25 cellular contexts compared by ENCODE assay signal in genomic region chr5:148482196-148482595, GRCh38.
DNase-seq lines count a peak whose midpoint lies in the region; ATAC-seq, FAIRE-seq and TF ChIP-seq lines count a peak whose summit lies in the region.
"Had no signal": no experiment of that assay in that cellular context is flagged by ENCODE, and none has a peak within 500 bp of the region (broad histone marks: within the 10 kb centered on the region; RNA-seq: fewer than 3 reads in every experiment).

No MANE protein-coding gene starts in this region.

- CTCF ChIA-PET in H1 (lab: Charles Lee; ENCODE audit: partially characterized antibody): interaction anchor here (0.6 to 3.4 kb wide), 33 partner anchors 10 to 1711 kb away, joined by 3 to 31 read pairs (median 4); no protein-coding TSS in a partner anchor

- H2BK120ac ChIP-seq in H1 (replicated peaks; ENCODE audit: low read depth, low read length): no peak overlapping the region

- no peak overlapping the region; the same call in 1 of the 2 replicates for H2BK20ac ChIP-seq in H1 (ENCODE audit: low read length)

- POLR2A ChIA-PET in H1 (lab: Charles Lee; ENCODE audit: partially characterized antibody): no interaction called here

- no peaks in the 10 kb centered on the region for H3K79me2 ChIP-seq in GM23338 (replicated peaks; ENCODE audit: insufficient read depth)
- no peaks in the 10 kb centered on the region for H3K79me2 ChIP-seq in MM.1S (ENCODE audit: low read length)
- H3K79me2 ChIP-seq in H1 (ENCODE audit: control insufficient read depth in 1 of 2, insufficient read depth in 2 of 2, low read length in 2 of 2): no peaks in the 10 kb centered on the region

- no peaks in the 10 kb centered on the region for H3K36me3 Mint-ChIP-seq in GM23338 (ENCODE audit: low read depth)
- H3K36me3 Mint-ChIP-seq: activated CD8-positive, alpha-beta memory T cell treated with anti-CD3 and anti-CD28 coated beads, Interleukin-2, amount 10 ng/mL, durations not matched to agents 7 days and 5 days; activated naive CD8-positive, alpha-beta T cell treated with anti-CD3 and anti-CD28 coated beads for 36 hours; naive thymus-derived CD4-positive, alpha-beta T cell had no signal

- H3K4me3 ChIP-seq in GM23338 (no peak overlapping the region), MM.1S (ENCODE audit: low read length) (no peak overlapping the region), H1 (ENCODE audit: extremely low read depth in 1 of 4, insufficient read depth in 2 of 4, low read depth in 3 of 4, low read length in 4 of 4) (no peak overlapping the region), lower lobe of right lung (no peak overlapping the region)
- H3K4me3 ChIP-seq: breast epithelium, sigmoid colon, transverse colon had no signal

- no peak overlapping the region for H3K56ac ChIP-seq in H1 (replicated peaks; ENCODE audit: insufficient read length, low read depth, low read length)

- no peak for TF ChIP-seq RAD21 in H1 (IDR thresholded peaks at IDR 0.05 in 1 of 2, conservative IDR thresholded peaks at IDR 0.05 in 1 of 2; ENCODE audit: low read depth in 2 of 2, low read length in 2 of 2)

- TF ChIP-seq EP300 in H1 (IDR thresholded peaks at IDR 0.05; ENCODE audit: borderline replicate concordance in 1 of 2, low read depth in 2 of 2, low read length in 2 of 2): no peak

- H3K27me3 ChIP-seq in GM23338 (ENCODE audit: insufficient read depth): peaks cover 9% of the 10 kb centered on the region
- H3K27me3 ChIP-seq in MM.1S (replicated peaks; ENCODE audit: insufficient read depth, low read length): no peaks in the 10 kb centered on the region
- no peaks in the 10 kb centered on the region; a peak in 2 of 7 replicates for H3K27me3 ChIP-seq in H1 (replicated peaks in 1 of 4; ENCODE audit: control insufficient read depth in 3 of 4, extremely low read depth in 1 of 4, insufficient read depth in 3 of 4, low read length in 3 of 4)
- H3K27me3 ChIP-seq in lower lobe of right lung (ENCODE audit: low read depth): peaks cover 6% of the 10 kb centered on the region
- H3K27me3 ChIP-seq: sigmoid colon, transverse colon had no signal

- no peak overlapping the region for H2AK5ac ChIP-seq in H1 (ENCODE audit: low read depth, low read length)

- 0 out of 2 replicates have a peak overlapping the region, but pooled peaks have one; percentile 40 for H2BK5ac ChIP-seq in H1 (ENCODE audit: low read depth, low read length)

- H3K36me3 ChIP-seq in GM23338 (ENCODE audit: insufficient read depth): no peaks in the 10 kb centered on the region
- no peaks in the 10 kb centered on the region for H3K36me3 ChIP-seq in MM.1S (replicated peaks; ENCODE audit: insufficient read depth, low read length)
- no peaks in the 10 kb centered on the region for H3K36me3 ChIP-seq in H1 (ENCODE audit: control insufficient read depth in 2 of 4, insufficient read depth in 4 of 4, low read length in 3 of 4)
- no peaks in the 10 kb centered on the region for H3K36me3 ChIP-seq in lower lobe of right lung
- H3K36me3 ChIP-seq: breast epithelium, sigmoid colon, transverse colon had no signal

- no peak overlapping the region for H3K27ac ChIP-seq in GM23338 (ENCODE audit: low read depth)
- no peak overlapping the region for H3K27ac ChIP-seq in MM.1S (ENCODE audit: low read length)
- H3K27ac ChIP-seq in H1 (ENCODE audit: low read depth, low read length): no peak overlapping the region
- H3K27ac ChIP-seq in lower lobe of right lung: no peak overlapping the region
- H3K27ac ChIP-seq: breast epithelium, RWPE1, sigmoid colon, transverse colon had no signal

- no peaks in the 10 kb centered on the region for H3K23me2 ChIP-seq in H1 (ENCODE audit: low read depth, low read length)

- FAIRE-seq in H1 (lab: Jason Lieb, UNC): no peak
- FAIRE-seq: H54, islet of Langerhans had no signal

- H2AFZ ChIP-seq in GM23338: peak overlapping the region; percentile 99
- peak overlapping the region; percentile 48 for H2AFZ ChIP-seq in MM.1S (ENCODE audit: low read length)
- H2AFZ ChIP-seq in H1 (ENCODE audit: low read length): peak overlapping the region; percentile 99

- H3K9me3 Mint-ChIP-seq in GM23338: no peaks in the 10 kb centered on the region; the same call in 2 of the 3 replicates
- H3K9me3 Mint-ChIP-seq: activated naive CD8-positive, alpha-beta T cell treated with anti-CD3 and anti-CD28 coated beads for 36 hours; activated T-cell treated with anti-CD3 and anti-CD28 coated beads, Interleukin-2, amount 50 U/mL, for 4 hours; naive thymus-derived CD4-positive, alpha-beta T cell had no signal

- H4K8ac ChIP-seq in H1 (ENCODE audit: extremely low read depth, insufficient read depth, low read length): peak overlapping the region; percentile 72; the same call in 1 of the 2 replicates

- TF ChIP-seq CTCF in GM23338 (conservative IDR thresholded peaks at IDR 0.05; ENCODE audit: low read depth in 2 of 2) (no peak), MM.1S (IDR thresholded peaks at IDR 0.05; ENCODE audit: low read length) (no peak), H1 (IDR thresholded peaks at IDR 0.05; ENCODE audit: control extremely low read depth in 1 of 3, insufficient read depth in 1 of 3, low read depth in 1 of 3, low read length in 3 of 3) (no peak), lower lobe of right lung (IDR thresholded peaks at IDR 0.05) (no peak)

- no peak overlapping the region for H3K23ac ChIP-seq in H1 (ENCODE audit: insufficient read length)

- no peak overlapping the region for H2BK15ac ChIP-seq in H1 (ENCODE audit: low read length)

- H3K9me2 ChIP-seq in GM23338 (ENCODE audit: insufficient read depth) (no peaks in the 10 kb centered on the region), MM.1S (replicated peaks; ENCODE audit: insufficient read depth, low read length) (no peaks in the 10 kb centered on the region)
- H3K9me2 ChIP-seq: SK-N-SH had no signal

- H2BK12ac ChIP-seq in H1 (ENCODE audit: low read depth, low read length): no peak overlapping the region

- no peak overlapping the region for H4K5ac ChIP-seq in H1 (ENCODE audit: insufficient read length, low read depth, low read length)

- H3F3A ChIP-seq in GM23338 (replicated peaks; ENCODE audit: low read depth) (no peaks in the 10 kb centered on the region), MM.1S (ENCODE audit: insufficient read depth, low read length) (no peaks in the 10 kb centered on the region)

- H4K20me1 ChIP-seq in GM23338 (replicated peaks; ENCODE audit: insufficient read depth) (no peaks in the 10 kb centered on the region; the same call in 1 of the 2 replicates), MM.1S (ENCODE audit: insufficient read depth, low read length) (no peaks in the 10 kb centered on the region), H1 (replicated peaks in 1 of 2; ENCODE audit: control insufficient read depth in 1 of 2, insufficient read depth in 2 of 2, low read length in 2 of 2) (no peaks in the 10 kb centered on the region)

- H3K4me1 ChIP-seq in GM23338 (ENCODE audit: insufficient read depth) (peaks cover 8% of the 10 kb centered on the region; the same call in 1 of the 2 replicates), MM.1S (ENCODE audit: low read length) (no peaks in the 10 kb centered on the region), H1 (replicated peaks in 1 of 4; ENCODE audit: control insufficient read depth in 3 of 4, insufficient read depth in 4 of 4, low read length in 3 of 4) (no peaks in the 10 kb centered on the region), lower lobe of right lung (peaks cover 10% of the 10 kb centered on the region)
- H3K4me1 ChIP-seq: breast epithelium, sigmoid colon, transverse colon had no signal

- no peaks in the 10 kb centered on the region for H3K9me3 ChIP-seq in MM.1S (replicated peaks; ENCODE audit: insufficient read depth, low read length)
- H3K9me3 ChIP-seq in H1 (ENCODE audit: insufficient read depth in 2 of 2, low read depth in 1 of 2, low read length in 1 of 2): no peaks in the 10 kb centered on the region
- no peaks in the 10 kb centered on the region for H3K9me3 ChIP-seq in lower lobe of right lung
- H3K9me3 ChIP-seq: sigmoid colon, SK-N-SH, transverse colon had no signal

- H3K4me2 ChIP-seq in GM23338: no peak overlapping the region
- H3K4me2 ChIP-seq in MM.1S (ENCODE audit: low read depth, low read length): no peak overlapping the region
- 0 out of 4 replicates have a peak overlapping the region, but pooled peaks of 1 of the 2 experiments have one; percentile 1 for H3K4me2 ChIP-seq in H1 (ENCODE audit: insufficient read depth in 1 of 2, low read depth in 2 of 2, low read length in 2 of 2)
- H3K4me2 ChIP-seq: SK-N-SH had no signal

- intact Hi-C loops in lower lobe of right lung (cut with DNase I): no loop called here

- ATAC-seq in GM23338 (no peak), lower lobe of right lung (peak; percentile 41 to 61), GM18873 (IDR thresholded peaks at IDR 0.05; ENCODE audit: low FRiP score, unreplicated experiment) (no peak)

- H3K27ac Mint-ChIP-seq in GM23338: no peak overlapping the region
- H3K27ac Mint-ChIP-seq: activated CD8-positive, alpha-beta memory T cell treated with anti-CD3 and anti-CD28 coated beads, Interleukin-2, amount 10 ng/mL, durations not matched to agents 7 days and 5 days; activated naive CD8-positive, alpha-beta T cell treated with anti-CD3 and anti-CD28 coated beads for 36 hours; progenitor cell of endocrine pancreas had no signal

- no peak overlapping the region for H3K14ac ChIP-seq in H1 (ENCODE audit: insufficient read length)

- TF ChIP-seq POLR2A in H1 (IDR thresholded peaks at IDR 0.05; ENCODE audit: control extremely low read depth in 1 of 2, low read depth in 2 of 2, low read length in 2 of 2): no peak

- 92% methylated on average over 7 of the region's 7 CpGs; no CpG with 5 or more reads in 1 of the 2 experiments for WGBS in H1 (ENCODE audit: extremely low coverage in 1 of 2, insufficient coverage in 1 of 2, insufficient read length in 1 of 2, insufficient replicate concordance in 2 of 2, low coverage in 1 of 2, low lambda C conversion rate in 2 of 2, missing lambda C conversion rate in 1 of 2), 2 experiments

- H3K27me3 Mint-ChIP-seq in GM23338 (ENCODE audit: insufficient read depth, low read depth, poor library complexity): no peaks in the 10 kb centered on the region

- DNase-seq in GM23338 (ENCODE audit: low spot score) (no peak), MM.1S (no peak), H1 (ENCODE audit: low read depth in 1 of 2, low spot score in 2 of 2) (no peak), lower lobe of right lung (no peak), GM19240 (ENCODE audit: insufficient read length, low spot score) (no peak)
- no peak for DNase-seq in stimulated activated CD4-positive, alpha-beta T cell treated with anti-CD3 and anti-CD28 coated beads, Interleukin-2, amount 100 ng/mL, for 24 hours
- DNase-seq: activated gamma-delta T cell, DMS79 treated with DMSO at 0.1 percent for 48 hours, GF-D8, NCI-H1436 treated with DMSO at 0.1 percent for 48 hours, NCI-H2081 treated with DMSO at 0.1 percent for 48 hours, NCI-H774, sigmoid colon had no signal

- no peak overlapping the region for H4K91ac ChIP-seq in H1 (replicated peaks; ENCODE audit: insufficient read length, low read length)

- no peaks in the 10 kb centered on the region for H3K79me1 ChIP-seq in H1 (ENCODE audit: low read depth, low read length)

- H3K9ac ChIP-seq in MM.1S (ENCODE audit: low read length) (no peak overlapping the region), H1 (replicated peaks in 1 of 4; ENCODE audit: extremely low read depth in 1 of 4, low read depth in 3 of 4, low read length in 3 of 4) (no peak overlapping the region)
- H3K9ac ChIP-seq: SK-N-SH had no signal

- no peak overlapping the region for H3K4me3 Mint-ChIP-seq in GM23338
- H3K4me3 Mint-ChIP-seq: activated CD8-positive, alpha-beta memory T cell treated with anti-CD3 and anti-CD28 coated beads, Interleukin-2, amount 10 ng/mL, durations not matched to agents 7 days and 5 days; activated T-cell treated with anti-CD3 and anti-CD28 coated beads, Interleukin-2, amount 50 U/mL, for 4 hours had no signal

- H3K4ac ChIP-seq in H1 (replicated peaks; ENCODE audit: insufficient read length, low read depth, low read length): no peak overlapping the region

- H3K4me1 Mint-ChIP-seq in GM23338: peaks cover 3% of the 10 kb centered on the region

- no peak overlapping the region for H3K18ac ChIP-seq in H1 (ENCODE audit: extremely low read depth, low read length)

Comparison
In these comparisons a context has a peak if more than half of its experiments do, and no peak if none do; other contexts are left out.
1. ATAC-seq: peak in lower lobe of right lung (2 of 2); none in GM23338 (single experiment) and GM18873 (single experiment).
2. H2AFZ ChIP-seq: peak in every context shown above with its lines; median percentile 99 in GM23338; 99 in H1; 48 in MM.1S.